ENCODE assay signal across 1 cellular context in genomic region chr20:45791668-45792512, GRCh38.
TF ChIP-seq lines count a peak whose summit lies in the region.

Gene DNTTIP1, plus strand, starts transcription at chr20:45791954. Its CDS starts 51 bp downstream, at chr20:45792005.
Gene WFDC3, minus strand, starts transcription at chr20:45791883. Its CDS starts 1,908 bp downstream, at chr20:45789975.

TF ChIP-seq in HepG2, 621 proteins besides CTCF, POLR2A, EP300 and RAD21 (continued from another document and continues in another):
- TF ChIP-seq ATF3 (CRISPR knock-in tag; IDR thresholded peaks at IDR 0.05), result peak; percentile 85
- peak; percentile 96 for TF ChIP-seq ELF3 (CRISPR knock-in tag; IDR thresholded peaks at IDR 0.05)
- TF ChIP-seq RXRB (CRISPR knock-in tag; IDR thresholded peaks at IDR 0.05; ENCODE audit: borderline replicate concordance), result peak; percentile 62; the same call in 1 of the 2 replicates
- TF ChIP-seq HNRNPUL1 (IDR thresholded peaks at IDR 0.05; ENCODE audit: low read depth, low read length), result peak; percentile 40; the same call in 1 of the 2 replicates
- TF ChIP-seq FLYWCH1 (CRISPR knock-in tag; IDR thresholded peaks at IDR 0.05), result no peak
- TF ChIP-seq CBX5 (CRISPR knock-in tag; IDR thresholded peaks at IDR 0.05; ENCODE audit: borderline replicate concordance), result peak; percentile 72
- TF ChIP-seq HNRNPL (IDR thresholded peaks at IDR 0.05; ENCODE audit: low read depth, low read length), result 0 out of 2 replicates have a peak, but pooled peaks have one; percentile 49
- no peak for TF ChIP-seq PTBP1 (IDR thresholded peaks at IDR 0.05; ENCODE audit: low read depth, low read length, poor library complexity, severe bottlenecking)
- TF ChIP-seq ZNF121 (CRISPR knock-in tag; IDR thresholded peaks at IDR 0.05), result no peak
- no peak for TF ChIP-seq CCAR2 (optimal IDR thresholded peaks at IDR 0.05; ENCODE audit: low read depth, low read length)
- TF ChIP-seq, protein P1, sequence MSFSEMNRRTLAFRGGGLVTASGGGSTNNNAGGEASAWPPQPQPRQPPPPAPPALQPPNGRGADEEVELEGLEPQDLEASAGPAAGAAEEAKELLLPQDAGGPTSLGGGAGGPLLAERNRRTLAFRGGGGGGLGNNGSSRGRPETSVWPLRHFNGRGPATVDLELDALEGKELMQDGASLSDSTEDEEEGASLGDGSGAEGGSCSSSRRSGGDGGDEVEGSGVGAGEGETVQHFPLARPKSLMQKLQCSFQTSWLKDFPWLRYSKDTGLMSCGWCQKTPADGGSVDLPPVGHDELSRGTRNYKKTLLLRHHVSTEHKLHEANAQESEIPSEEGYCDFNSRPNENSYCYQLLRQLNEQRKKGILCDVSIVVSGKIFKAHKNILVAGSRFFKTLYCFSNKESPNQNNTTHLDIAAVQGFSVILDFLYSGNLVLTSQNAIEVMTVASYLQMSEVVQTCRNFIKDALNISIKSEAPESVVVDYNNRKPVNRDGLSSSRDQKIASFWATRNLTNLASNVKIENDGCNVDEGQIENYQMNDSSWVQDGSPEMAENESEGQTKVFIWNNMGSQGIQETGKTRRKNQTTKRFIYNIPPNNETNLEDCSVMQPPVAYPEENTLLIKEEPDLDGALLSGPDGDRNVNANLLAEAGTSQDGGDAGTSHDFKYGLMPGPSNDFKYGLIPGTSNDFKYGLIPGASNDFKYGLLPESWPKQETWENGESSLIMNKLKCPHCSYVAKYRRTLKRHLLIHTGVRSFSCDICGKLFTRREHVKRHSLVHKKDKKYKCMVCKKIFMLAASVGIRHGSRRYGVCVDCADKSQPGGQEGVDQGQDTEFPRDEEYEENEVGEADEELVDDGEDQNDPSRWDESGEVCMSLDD (CRISPR knock-in tag; IDR thresholded peaks at IDR 0.05; ENCODE audit: borderline replicate concordance), result peak; percentile 95
- TF ChIP-seq STAG1 (CRISPR knock-in tag; IDR thresholded peaks at IDR 0.05), result no peak; the same call in 1 of the 2 replicates
- TF ChIP-seq AFF4 (CRISPR knock-in tag; IDR thresholded peaks at IDR 0.05), result no peak
- peak; percentile 99 for TF ChIP-seq BCL3 (CRISPR knock-in tag; IDR thresholded peaks at IDR 0.05)
- peak; percentile 98 for TF ChIP-seq YEATS4 (CRISPR knock-in tag; IDR thresholded peaks at IDR 0.05; ENCODE audit: borderline replicate concordance)
- TF ChIP-seq, protein P2, sequence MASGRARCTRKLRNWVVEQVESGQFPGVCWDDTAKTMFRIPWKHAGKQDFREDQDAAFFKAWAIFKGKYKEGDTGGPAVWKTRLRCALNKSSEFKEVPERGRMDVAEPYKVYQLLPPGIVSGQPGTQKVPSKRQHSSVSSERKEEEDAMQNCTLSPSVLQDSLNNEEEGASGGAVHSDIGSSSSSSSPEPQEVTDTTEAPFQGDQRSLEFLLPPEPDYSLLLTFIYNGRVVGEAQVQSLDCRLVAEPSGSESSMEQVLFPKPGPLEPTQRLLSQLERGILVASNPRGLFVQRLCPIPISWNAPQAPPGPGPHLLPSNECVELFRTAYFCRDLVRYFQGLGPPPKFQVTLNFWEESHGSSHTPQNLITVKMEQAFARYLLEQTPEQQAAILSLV (CRISPR knock-in tag; IDR thresholded peaks at IDR 0.05; ENCODE audit: borderline replicate concordance), result peak; percentile 95
- peak; percentile 90; the same call in 1 of the 2 replicates for TF ChIP-seq FIP1L1 (IDR thresholded peaks at IDR 0.05; ENCODE audit: borderline replicate concordance, insufficient read depth, low read depth, low read length)
- peak; percentile 88 for TF ChIP-seq ZNF790 (CRISPR knock-in tag; IDR thresholded peaks at IDR 0.05; ENCODE audit: borderline replicate concordance)
- peak; percentile 48; the same call in 1 of the 2 replicates for TF ChIP-seq SKIL (CRISPR knock-in tag; IDR thresholded peaks at IDR 0.05; ENCODE audit: borderline replicate concordance)
- TF ChIP-seq PAWR (CRISPR knock-in tag; IDR thresholded peaks at IDR 0.05; ENCODE audit: borderline replicate concordance), result no peak
- peak; percentile 79; the same call in 1 of the 2 replicates for TF ChIP-seq HES4 (CRISPR knock-in tag; IDR thresholded peaks at IDR 0.05; ENCODE audit: borderline replicate concordance)
- TF ChIP-seq ZNF138 (CRISPR knock-in tag; IDR thresholded peaks at IDR 0.05; ENCODE audit: low read depth), result peak; percentile 97
- no peak for TF ChIP-seq DPF2 (CRISPR knock-in tag; IDR thresholded peaks at IDR 0.05; ENCODE audit: borderline replicate concordance, low read depth)
- TF ChIP-seq ZNF747 (CRISPR knock-in tag; IDR thresholded peaks at IDR 0.05; ENCODE audit: borderline replicate concordance), result peak; percentile 94
- 0 out of 2 replicates have a peak, but pooled peaks have one; percentile 88 for TF ChIP-seq NPAS2 (CRISPR knock-in tag; IDR thresholded peaks at IDR 0.05; ENCODE audit: borderline replicate concordance)
- TF ChIP-seq NR3C1 (CRISPR knock-in tag; IDR thresholded peaks at IDR 0.05), result 0 out of 2 replicates have a peak, but pooled peaks have one; percentile 18
- peak; percentile 97 for TF ChIP-seq ZSCAN31 (CRISPR knock-in tag; IDR thresholded peaks at IDR 0.05; ENCODE audit: low read depth)
- TF ChIP-seq MEIS1 (CRISPR knock-in tag; IDR thresholded peaks at IDR 0.05; ENCODE audit: borderline replicate concordance), result no peak
- TF ChIP-seq NR2F1 (CRISPR knock-in tag; IDR thresholded peaks at IDR 0.05), result no peak
- TF ChIP-seq HNRNPK (IDR thresholded peaks at IDR 0.05; ENCODE audit: low read depth, low read length, poor library complexity, severe bottlenecking), result peak; percentile 81
- no peak for TF ChIP-seq ZNF30 (CRISPR knock-in tag; IDR thresholded peaks at IDR 0.05)
- no peak for TF ChIP-seq ZNF296 (CRISPR knock-in tag; conservative IDR thresholded peaks at IDR 0.05)
- TF ChIP-seq ZNF556 (CRISPR knock-in tag; IDR thresholded peaks at IDR 0.05; ENCODE audit: borderline replicate concordance), result peak; percentile 96; the same call in 1 of the 2 replicates
- no peak for TF ChIP-seq ATM (IDR thresholded peaks at IDR 0.05; ENCODE audit: borderline replicate concordance)
- TF ChIP-seq SP4 (CRISPR knock-in tag; IDR thresholded peaks at IDR 0.05), result peak; percentile 93
- no peak for TF ChIP-seq CENPX (CRISPR knock-in tag; IDR thresholded peaks at IDR 0.05)
- TF ChIP-seq ZNF672 (CRISPR knock-in tag; IDR thresholded peaks at IDR 0.05), result peak; percentile 35; the same call in 1 of the 2 replicates
- peak; percentile 89 for TF ChIP-seq SRY (CRISPR knock-in tag; IDR thresholded peaks at IDR 0.05)
- TF ChIP-seq, protein P3, sequence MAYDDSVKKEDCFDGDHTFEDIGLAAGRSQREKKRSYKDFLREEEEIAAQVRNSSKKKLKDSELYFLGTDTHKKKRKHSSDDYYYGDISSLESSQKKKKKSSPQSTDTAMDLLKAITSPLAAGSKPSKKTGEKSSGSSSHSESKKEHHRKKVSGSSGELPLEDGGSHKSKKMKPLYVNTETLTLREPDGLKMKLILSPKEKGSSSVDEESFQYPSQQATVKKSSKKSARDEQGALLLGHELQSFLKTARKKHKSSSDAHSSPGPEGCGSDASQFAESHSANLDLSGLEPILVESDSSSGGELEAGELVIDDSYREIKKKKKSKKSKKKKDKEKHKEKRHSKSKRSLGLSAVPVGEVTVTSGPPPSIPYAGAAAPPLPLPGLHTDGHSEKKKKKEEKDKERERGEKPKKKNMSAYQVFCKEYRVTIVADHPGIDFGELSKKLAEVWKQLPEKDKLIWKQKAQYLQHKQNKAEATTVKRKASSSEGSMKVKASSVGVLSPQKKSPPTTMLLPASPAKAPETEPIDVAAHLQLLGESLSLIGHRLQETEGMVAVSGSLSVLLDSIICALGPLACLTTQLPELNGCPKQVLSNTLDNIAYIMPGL (CRISPR knock-in tag; IDR thresholded peaks at IDR 0.05; ENCODE audit: borderline replicate concordance in 1 of 2, low read depth in 1 of 2), result peak; percentile 95 to 97
- TF ChIP-seq NAIF1 (CRISPR knock-in tag; IDR thresholded peaks at IDR 0.05; ENCODE audit: borderline replicate concordance), result no peak
- peak; percentile 92 for TF ChIP-seq BRCA1 (CRISPR knock-in tag; IDR thresholded peaks at IDR 0.05)
- TF ChIP-seq TOE1 (CRISPR knock-in tag; IDR thresholded peaks at IDR 0.05), result no peak; the same call in 1 of the 2 replicates
- TF ChIP-seq, protein P4, sequence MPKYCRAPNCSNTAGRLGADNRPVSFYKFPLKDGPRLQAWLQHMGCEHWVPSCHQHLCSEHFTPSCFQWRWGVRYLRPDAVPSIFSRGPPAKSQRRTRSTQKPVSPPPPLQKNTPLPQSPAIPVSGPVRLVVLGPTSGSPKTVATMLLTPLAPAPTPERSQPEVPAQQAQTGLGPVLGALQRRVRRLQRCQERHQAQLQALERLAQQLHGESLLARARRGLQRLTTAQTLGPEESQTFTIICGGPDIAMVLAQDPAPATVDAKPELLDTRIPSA (CRISPR knock-in tag; IDR thresholded peaks at IDR 0.05; ENCODE audit: borderline replicate concordance), result peak; percentile 98
- TF ChIP-seq, protein P5, sequence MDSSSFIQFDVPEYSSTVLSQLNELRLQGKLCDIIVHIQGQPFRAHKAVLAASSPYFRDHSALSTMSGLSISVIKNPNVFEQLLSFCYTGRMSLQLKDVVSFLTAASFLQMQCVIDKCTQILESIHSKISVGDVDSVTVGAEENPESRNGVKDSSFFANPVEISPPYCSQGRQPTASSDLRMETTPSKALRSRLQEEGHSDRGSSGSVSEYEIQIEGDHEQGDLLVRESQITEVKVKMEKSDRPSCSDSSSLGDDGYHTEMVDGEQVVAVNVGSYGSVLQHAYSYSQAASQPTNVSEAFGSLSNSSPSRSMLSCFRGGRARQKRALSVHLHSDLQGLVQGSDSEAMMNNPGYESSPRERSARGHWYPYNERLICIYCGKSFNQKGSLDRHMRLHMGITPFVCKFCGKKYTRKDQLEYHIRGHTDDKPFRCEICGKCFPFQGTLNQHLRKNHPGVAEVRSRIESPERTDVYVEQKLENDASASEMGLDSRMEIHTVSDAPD (CRISPR knock-in tag; IDR thresholded peaks at IDR 0.05), result no peak
- TF ChIP-seq HOXA5 (CRISPR knock-in tag; IDR thresholded peaks at IDR 0.05), result peak; percentile 99
- peak; percentile 99 for TF ChIP-seq ZFY (CRISPR knock-in tag; IDR thresholded peaks at IDR 0.05)
- no peak for TF ChIP-seq ZNF10 (CRISPR knock-in tag; IDR thresholded peaks at IDR 0.05; ENCODE audit: borderline replicate concordance, low read depth)
- TF ChIP-seq ATF1 (CRISPR knock-in tag; IDR thresholded peaks at IDR 0.05), result peak; percentile 99
- TF ChIP-seq NFATC3 (CRISPR knock-in tag; IDR thresholded peaks at IDR 0.05), result no peak
- peak; percentile 97 for TF ChIP-seq ZNF766 (CRISPR knock-in tag; IDR thresholded peaks at IDR 0.05; ENCODE audit: borderline replicate concordance)
- TF ChIP-seq DMAP1 (CRISPR knock-in tag; IDR thresholded peaks at IDR 0.05), result peak; percentile 87
- peak; percentile 94 for TF ChIP-seq MEIS2 (CRISPR knock-in tag; IDR thresholded peaks at IDR 0.05)
- TF ChIP-seq XBP1 (CRISPR knock-in tag; IDR thresholded peaks at IDR 0.05), result no peak
- TF ChIP-seq BCL6 (CRISPR knock-in tag; IDR thresholded peaks at IDR 0.05), result peak; percentile 69
- peak; percentile 7; the same call in 1 of the 2 replicates for TF ChIP-seq KDM1A (CRISPR knock-in tag; IDR thresholded peaks at IDR 0.05)
